ENCODE assay signal across 20 cellular contexts in genomic region chr12:5907812-5908211, GRCh38. TPM values are rescaled to one million over a fixed set of nuclear protein-coding genes. Genes with fewer than 3 reads are reported as not detected.
"Had no signal": no experiment of that assay in that cellular context is flagged by ENCODE, and none has a peak within 500 bp of the region (broad histone marks: within the 10 kb centered on the region; RNA-seq: fewer than 3 reads in every experiment).

No MANE protein-coding gene starts in this region.

- H3K4me1 ChIP-seq: gastroesophageal sphincter, prostate gland, right lobe of liver, tibial nerve had no signal

- H3K36me3 ChIP-seq: gastroesophageal sphincter, prostate gland, right lobe of liver, tibial nerve had no signal

- H3K27ac ChIP-seq: gastroesophageal sphincter, prostate gland, right lobe of liver, tibial nerve, VCaP had no signal

- ATAC-seq: activated naive CD4-positive, alpha-beta T cell treated with anti-CD3 and anti-CD28 coated beads, Interleukin-2, amount 50 U/mL, for 72 hours; activated T-cell treated with anti-CD3 and anti-CD28 coated beads, Interleukin-2, amount 50 U/mL, for 72 hours; gastroesophageal sphincter; right lobe of liver; SK-N-SH treated with all-trans-retinoic acid at 6 μM for 48 hours had no signal

- H3K9me3 ChIP-seq: gastroesophageal sphincter, prostate gland, right lobe of liver had no signal

- DNase-seq: activated CD4-positive, alpha-beta memory T cell treated with anti-CD3 and anti-CD28 coated beads for 36 hours; activated CD8-positive, alpha-beta memory T cell treated with anti-CD3 and anti-CD28 coated beads, Interleukin-2, amount 50 U/mL, for 48 hours; activated gamma-delta T cell; activated T-cell treated with anti-CD3 and anti-CD28 coated beads, Interleukin-2, amount 50 U/mL, for 72 hours; amygdala; mesendoderm; nucleus accumbens; stimulated activated CD4-positive, alpha-beta T cell treated with anti-CD3 and anti-CD28 coated beads, Interleukin-4, amount 100 ng/mL, for 4 hours; stimulated activated CD8-positive, alpha-beta memory T cell treated with anti-CD3 and anti-CD28 coated beads, Interleukin-4, amount 100 ng/mL, for 48 hours; stimulated activated naive CD4-positive, alpha-beta T cell treated with Interleukin-2 at 50 U/mL for 16 hours; substantia nigra had no signal

- H3K27me3 ChIP-seq: right lobe of liver, tibial nerve had no signal

- H3K4me3 ChIP-seq: gastroesophageal sphincter, prostate gland, right lobe of liver, smooth muscle cell, tibial nerve had no signal

RNA-seq across cellular contexts. Expression of gene ANO2, which starts 37.2 kb away (rescaled TPM):
- total RNA-seq: activated CD4-positive, alpha-beta memory T cell treated with anti-CD3 and anti-CD28 coated beads for 36 hours; activated naive CD4-positive, alpha-beta T cell treated with anti-CD3 and anti-CD28 coated beads, Interleukin-2, amount 50 U/mL, for 72 hours; activated T-cell treated with anti-CD3 and anti-CD28 coated beads, Interleukin-2, amount 50 U/mL, for 72 hours; T-helper 1 cell treated with Interleukin-12 subunit alpha and Interleukin-12 subunit beta and Interleukin-4 antibody, amounts not matched to agents 30 ng/mL and 1 ng/mL, for 36 hours had no signal
- polyA plus RNA-seq: smooth muscle cell had no signal
